1 cellular context compared by ENCODE assay signal in genomic region chr19:18658366-18658855, GRCh38.
TF ChIP-seq lines count a peak whose summit lies in the region.

No MANE protein-coding gene starts in this region.

TF ChIP-seq in A549, 52 proteins besides CTCF, POLR2A, EP300 and RAD21 (continued from another document):
- TF ChIP-seq, protein P1, sequence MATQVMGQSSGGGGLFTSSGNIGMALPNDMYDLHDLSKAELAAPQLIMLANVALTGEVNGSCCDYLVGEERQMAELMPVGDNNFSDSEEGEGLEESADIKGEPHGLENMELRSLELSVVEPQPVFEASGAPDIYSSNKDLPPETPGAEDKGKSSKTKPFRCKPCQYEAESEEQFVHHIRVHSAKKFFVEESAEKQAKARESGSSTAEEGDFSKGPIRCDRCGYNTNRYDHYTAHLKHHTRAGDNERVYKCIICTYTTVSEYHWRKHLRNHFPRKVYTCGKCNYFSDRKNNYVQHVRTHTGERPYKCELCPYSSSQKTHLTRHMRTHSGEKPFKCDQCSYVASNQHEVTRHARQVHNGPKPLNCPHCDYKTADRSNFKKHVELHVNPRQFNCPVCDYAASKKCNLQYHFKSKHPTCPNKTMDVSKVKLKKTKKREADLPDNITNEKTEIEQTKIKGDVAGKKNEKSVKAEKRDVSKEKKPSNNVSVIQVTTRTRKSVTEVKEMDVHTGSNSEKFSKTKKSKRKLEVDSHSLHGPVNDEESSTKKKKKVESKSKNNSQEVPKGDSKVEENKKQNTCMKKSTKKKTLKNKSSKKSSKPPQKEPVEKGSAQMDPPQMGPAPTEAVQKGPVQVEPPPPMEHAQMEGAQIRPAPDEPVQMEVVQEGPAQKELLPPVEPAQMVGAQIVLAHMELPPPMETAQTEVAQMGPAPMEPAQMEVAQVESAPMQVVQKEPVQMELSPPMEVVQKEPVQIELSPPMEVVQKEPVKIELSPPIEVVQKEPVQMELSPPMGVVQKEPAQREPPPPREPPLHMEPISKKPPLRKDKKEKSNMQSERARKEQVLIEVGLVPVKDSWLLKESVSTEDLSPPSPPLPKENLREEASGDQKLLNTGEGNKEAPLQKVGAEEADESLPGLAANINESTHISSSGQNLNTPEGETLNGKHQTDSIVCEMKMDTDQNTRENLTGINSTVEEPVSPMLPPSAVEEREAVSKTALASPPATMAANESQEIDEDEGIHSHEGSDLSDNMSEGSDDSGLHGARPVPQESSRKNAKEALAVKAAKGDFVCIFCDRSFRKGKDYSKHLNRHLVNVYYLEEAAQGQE (IDR thresholded peaks at IDR 0.05), result no peak
- TF ChIP-seq CEBPB (IDR thresholded peaks at IDR 0.05) (no peak), ZNF302 (CRISPR knock-in tag; IDR thresholded peaks at IDR 0.05) (no peak), RCOR1 (IDR thresholded peaks at IDR 0.05; ENCODE audit: low read depth, low read length) (no peak), NR3C1 (IDR thresholded peaks at IDR 0.05) (no peak), SMC3 (IDR thresholded peaks at IDR 0.05) (no peak), HOXB5 (CRISPR knock-in tag; IDR thresholded peaks at IDR 0.05) (no peak), EHF (CRISPR knock-in tag; IDR thresholded peaks at IDR 0.05) (no peak), RNF2 (IDR thresholded peaks at IDR 0.05; ENCODE audit: borderline replicate concordance, low read depth) (no peak), FOXS1 (CRISPR knock-in tag; IDR thresholded peaks at IDR 0.05) (no peak), PBX3 (IDR thresholded peaks at IDR 0.05) (no peak), HOXA7 (CRISPR knock-in tag; IDR thresholded peaks at IDR 0.05) (no peak)
- TF ChIP-seq, protein P2, sequence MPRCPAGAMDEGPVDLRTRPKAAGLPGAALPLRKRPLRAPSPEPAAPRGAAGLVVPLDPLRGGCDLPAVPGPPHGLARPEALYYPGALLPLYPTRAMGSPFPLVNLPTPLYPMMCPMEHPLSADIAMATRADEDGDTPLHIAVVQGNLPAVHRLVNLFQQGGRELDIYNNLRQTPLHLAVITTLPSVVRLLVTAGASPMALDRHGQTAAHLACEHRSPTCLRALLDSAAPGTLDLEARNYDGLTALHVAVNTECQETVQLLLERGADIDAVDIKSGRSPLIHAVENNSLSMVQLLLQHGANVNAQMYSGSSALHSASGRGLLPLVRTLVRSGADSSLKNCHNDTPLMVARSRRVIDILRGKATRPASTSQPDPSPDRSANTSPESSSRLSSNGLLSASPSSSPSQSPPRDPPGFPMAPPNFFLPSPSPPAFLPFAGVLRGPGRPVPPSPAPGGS (IDR thresholded peaks at IDR 0.05), result no peak
